23 cellular contexts compared by ENCODE assay signal in the genomic region with DNA sequence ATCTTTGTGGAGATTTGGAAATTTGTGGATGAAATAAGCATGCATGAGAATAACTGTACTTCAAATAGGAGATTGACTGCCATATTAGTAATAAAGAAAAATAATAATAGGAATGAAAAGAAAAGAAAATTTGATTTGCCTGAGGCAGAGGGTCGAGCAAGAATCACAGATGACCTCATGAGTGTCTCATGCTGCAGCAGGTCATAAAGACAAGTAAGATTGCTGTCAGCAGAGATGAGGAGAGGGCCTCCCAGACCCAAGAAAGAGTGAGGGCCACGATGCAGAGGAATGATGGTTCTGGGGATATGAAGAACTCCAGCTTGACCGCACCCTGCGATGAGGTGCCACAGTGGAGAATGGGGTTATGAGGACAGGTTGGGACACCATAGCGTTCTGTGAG. TPM values are rescaled to one million over a fixed set of nuclear protein-coding genes. Genes with fewer than 3 reads are reported as not detected.
"Had no signal": no experiment of that assay in that cellular context is flagged by ENCODE, and none has a peak within 500 bp of the region (broad histone marks: within the 10 kb centered on the region; RNA-seq: fewer than 3 reads in every experiment).

No MANE protein-coding gene starts in this region.

- H3K9me3 ChIP-seq: adrenal gland, Peyer's patch, SJCRH30, SK-N-SH had no signal

- H3K36me3 ChIP-seq: adrenal gland, MG63, Peyer's patch, SJCRH30, WERI-Rb-1 had no signal

- H3K27ac ChIP-seq: adrenal gland, Peyer's patch, RWPE1, SJCRH30, WERI-Rb-1 had no signal

- H3K9ac ChIP-seq: SK-N-SH had no signal

- H3K4me2 ChIP-seq: SK-N-SH had no signal

- H3K4me1 ChIP-seq: adrenal gland, Peyer's patch had no signal

- H3K4me3 ChIP-seq: adrenal gland, MG63, Peyer's patch, SJCRH30 had no signal

- H3K27me3 ChIP-seq: adrenal gland, MG63, Peyer's patch, SJCRH30 had no signal

- DNase-seq: activated CD4-positive, alpha-beta memory T cell treated with anti-CD3 and anti-CD28 coated beads, Interleukin-2, amount 10 ng/mL, durations not matched to agents 7 days and 5 days; activated CD4-positive, alpha-beta T cell treated with anti-CD3 and anti-CD28 coated beads for 36 hours; activated CD4-positive, alpha-beta T cell treated with anti-CD3 and anti-CD28 coated beads, Interleukin-2, amount 50 U/mL, for 1 hour; activated naive CD4-positive, alpha-beta T cell treated with anti-CD3 and anti-CD28 coated beads, Interleukin-2, amount 50 U/mL, for 16 hours; activated naive CD8-positive, alpha-beta T cell treated with anti-CD3 and anti-CD28 coated beads, Interleukin-2, amount 10 ng/mL, durations not matched to agents 7 days and 5 days; activated T-cell treated with anti-CD3 and anti-CD28 coated beads, Interleukin-2, amount 50 U/mL, for 72 hours; adrenal gland; MG63; MV-4-11; NCI-H1105; NCI-H1436; NCI-H1694 treated with DMSO at 0.1 percent for 48 hours; NCI-H2081; Peyer's patch; Right ventricle myocardium superior; SJCRH30; SK-N-SH; T-helper 1 cell; WERI-Rb-1 had no signal

RNA-seq across cellular contexts. Expression of a gene that starts 56.4 kb away (rescaled TPM):
- total RNA-seq: activated T-helper 2 cell treated with anti-CD3 and anti-CD28 coated beads, Interferon-gamma antibody, Interleukin-2, Interleukin-4, amounts not matched to agents 10 μg/mL and 5 μg/mL and 100 μg/mL, durations not matched to agents 14 hours and 24 hours and 36 hours; cerebellum; SJCRH30; T-helper 2 cell treated with Interferon-gamma antibody and Interleukin-4, amounts not matched to agents 100 ng/mL and 5 ng/mL, for 36 hours had no signal
